ENCODE assay signal across 6 cellular contexts in genomic region chr7:2694122-2694436, GRCh38. TPM values are rescaled to one million over a fixed set of nuclear protein-coding genes. Genes with fewer than 3 reads are reported as not detected.
DNase-seq lines count a peak whose midpoint lies in the region; ATAC-seq and TF ChIP-seq lines count a peak whose summit lies in the region.
"Not testable (repeated sequence)": the region's sequence is repeated elsewhere in the genome, so short reads cannot be mapped to it uniquely, and the experiment has no call there.

No MANE protein-coding gene starts in this region.

- H3K4me3 Mint-ChIP-seq in WTC11 = not testable (repeated sequence)

- not testable (repeated sequence) for H3K9me2 ChIP-seq in DOHH2 (replicated peaks; ENCODE audit: control insufficient read depth, low read length); PC-9 (ENCODE audit: insufficient read depth)

- not testable (repeated sequence) for TF ChIP-seq CTCF in DOHH2 (IDR thresholded peaks at IDR 0.05; ENCODE audit: low read depth, low read length, poor library complexity, severe bottlenecking); PC-9 (conservative IDR thresholded peaks at IDR 0.05); WTC11 (IDR thresholded peaks at IDR 0.05); liver (IDR thresholded peaks at IDR 0.05; ENCODE audit: low read depth, low read length, missing input control)

- POLR2A ChIA-PET in PC-9 (lab: Charles Lee; ENCODE audit: unreplicated experiment); WTC11 (lab: Charles Lee): not testable (repeated sequence)

- not testable (repeated sequence) for H2AFZ ChIP-seq in PC-9

- peaks cover 11% of the 10 kb centered on the region for H3F3A ChIP-seq in DOHH2 (ENCODE audit: control insufficient read depth, insufficient read depth)
- peaks cover 12% of the 10 kb centered on the region for H3F3A ChIP-seq in PC-9 (ENCODE audit: insufficient read depth, low read depth)

- H3K9me3 Mint-ChIP-seq in WTC11 = not testable (repeated sequence)

- not testable (repeated sequence) for H3K36me3 ChIP-seq in BLaER1 treated with 17β-estradiol and CSF1 and Interleukin-3, amounts not matched to agents 10 nM and 100 nM; DOHH2 (ENCODE audit: control insufficient read depth, low read length); PC-9 (ENCODE audit: low read depth); liver (ENCODE audit: control insufficient read depth in 4 of 4, insufficient read depth in 3 of 4, low read depth in 1 of 4, low read length in 3 of 4)

- not testable (repeated sequence) for BruUV-seq in PC-9 (replicated peaks; lab: Mats Ljungman, UMichigan)

- not testable (repeated sequence) for TF ChIP-seq RAD21 in liver (IDR thresholded peaks at IDR 0.05)

- not testable (repeated sequence) for H3K27ac ChIP-seq in BLaER1 treated with 17β-estradiol and CSF1 and Interleukin-3, amounts not matched to agents 10 nM and 100 nM
- H3K27ac ChIP-seq in DOHH2 (ENCODE audit: low read depth, low read length) = peak overlapping the region; percentile 50
- peak overlapping the region; percentile 52 for H3K27ac ChIP-seq in PC-9
- peak overlapping the region; percentile 9 to 53 for H3K27ac ChIP-seq in liver (ENCODE audit: low read depth in 1 of 2, low read length in 2 of 2)

- not testable (repeated sequence) for H3K9me3 ChIP-seq in BLaER1 treated with 17β-estradiol and CSF1 and Interleukin-3, amounts not matched to agents 10 nM and 100 nM (replicated peaks in 1 of 11); DOHH2 (ENCODE audit: control insufficient read depth, insufficient read depth, low read length); PC-9 (ENCODE audit: insufficient read depth, low read depth); liver (ENCODE audit: control insufficient read depth in 4 of 4, low read length in 3 of 4)

- H3K36me3 Mint-ChIP-seq in WTC11 = not testable (repeated sequence)

- CTCF ChIA-PET in PC-9 (lab: Charles Lee) = not testable (repeated sequence)
- CTCF ChIA-PET in WTC11 (lab: Charles Lee) = interaction anchor here (0.7 to 9.3 kb wide), 4 partner anchors 13 to 25 kb away, joined by 3 to 102 read pairs (median 23); no protein-coding TSS in a partner anchor

- peak overlapping the region; percentile 19; the same call in 1 of the 2 replicates for H3K27ac Mint-ChIP-seq in WTC11

- H3K4me1 Mint-ChIP-seq in WTC11 = not testable (repeated sequence)

- WGBS in liver = 68% methylated on average over 8 of the region's 8 CpGs

- peaks cover 0 to 20% (median 3%) of the 10 kb centered on the region in 11 experiments; a peak in 6 of 22 replicates for H4K20me1 ChIP-seq in BLaER1 treated with 17β-estradiol and CSF1 and Interleukin-3, amounts not matched to agents 10 nM and 100 nM
- H4K20me1 ChIP-seq in DOHH2 (ENCODE audit: control insufficient read depth, insufficient read depth, low read depth, low read length); PC-9 (ENCODE audit: insufficient read depth): not testable (repeated sequence)

- intact Hi-C loops in PC-9 (cut with micrococcal nuclease; ENCODE audit: unreplicated experiment); Right ventricle myocardium inferior (cut with DNase I): not testable (repeated sequence)

- DNase-seq in PC-9; WTC11 (ENCODE audit: low spot score); Right ventricle myocardium inferior (ENCODE audit: missing footprints): not testable (repeated sequence)

- peaks cover 40 to 76% (median 66%) of the 10 kb centered on the region in 10 experiments for H3K4me1 ChIP-seq in BLaER1 treated with 17β-estradiol and CSF1 and Interleukin-3, amounts not matched to agents 10 nM and 100 nM
- H3K4me1 ChIP-seq in DOHH2 (ENCODE audit: control insufficient read depth, low read length) (peaks cover 64% of the 10 kb centered on the region), PC-9 (replicated peaks; ENCODE audit: insufficient read depth) (peaks cover 25% of the 10 kb centered on the region)
- H3K4me1 ChIP-seq in liver (ENCODE audit: control insufficient read depth in 4 of 4, insufficient read depth in 4 of 4, low read length in 3 of 4) = not testable (repeated sequence)

- not testable (repeated sequence) for H3K9ac ChIP-seq in BLaER1 treated with 17β-estradiol and CSF1 and Interleukin-3, amounts not matched to agents 10 nM and 100 nM; liver (ENCODE audit: low read depth in 1 of 2, low read length in 2 of 2)

- H3K27me3 Mint-ChIP-seq in WTC11 (ENCODE audit: low read depth) = not testable (repeated sequence)

- peak overlapping the region; percentile 13 to 74 (median 34); a peak in 16 of 22 replicates for H3K4me2 ChIP-seq in BLaER1 treated with 17β-estradiol and CSF1 and Interleukin-3, amounts not matched to agents 10 nM and 100 nM
- H3K4me2 ChIP-seq in DOHH2 (ENCODE audit: low read length) (peak overlapping the region; percentile 55), PC-9 (peak overlapping the region; percentile 24)

- H3K4me3 ChIP-seq in BLaER1 treated with 17β-estradiol and CSF1 and Interleukin-3, amounts not matched to agents 10 nM and 100 nM; PC-9; liver (ENCODE audit: low read depth in 1 of 3, low read length in 3 of 3): not testable (repeated sequence)
- peak overlapping the region; percentile 31 for H3K4me3 ChIP-seq in DOHH2 (ENCODE audit: low read length)

- not testable (repeated sequence) for H3K79me2 ChIP-seq in DOHH2 (ENCODE audit: control insufficient read depth, low read length); PC-9 (ENCODE audit: low read depth)

- peaks cover 18 to 34% (median 22%) of the 10 kb centered on the region in 11 experiments for H3K27me3 ChIP-seq in BLaER1 treated with 17β-estradiol and CSF1 and Interleukin-3, amounts not matched to agents 10 nM and 100 nM
- H3K27me3 ChIP-seq in DOHH2 (ENCODE audit: control insufficient read depth, low read length) = peaks cover 20% of the 10 kb centered on the region
- H3K27me3 ChIP-seq in PC-9 (ENCODE audit: insufficient read depth, low read depth); liver (ENCODE audit: control insufficient read depth in 4 of 4, insufficient read depth in 4 of 4, low read length in 3 of 4): not testable (repeated sequence)

- ATAC-seq in WTC11 = not testable (repeated sequence)
- peak; percentile 16 for ATAC-seq in Right ventricle myocardium inferior

TF ChIP-seq in liver, 16 proteins besides CTCF, POLR2A, EP300 and RAD21:
- TF ChIP-seq HNF4A (conservative IDR thresholded peaks at IDR 0.05) = peak in 1 of 2 donors; percentile 5
- TF ChIP-seq RXRA (IDR thresholded peaks at IDR 0.05) = peak in 1 of 2 donors; percentile 62

RNA-seq across cellular contexts. Expression of gene AMZ1, which starts 6.1 kb away (rescaled TPM):
- total RNA-seq in PC-9 (2021) (0.50 TPM in 1 of 2 replicates, not detected in the other), WTC11 (2021) (0.85 to 1.4 TPM (median 1.4 TPM) in 3 replicates), Right ventricle myocardium inferior (0.05 TPM), liver (1 to 10 TPM in 1 of 2 donors, not detected in 1; 1.3 TPM)
- 1 to 10 TPM in 1 of 2 donors, under 1 TPM in 1; 0.10 to 1.1 TPM for polyA plus RNA-seq in liver
